In the genomic region with DNA sequence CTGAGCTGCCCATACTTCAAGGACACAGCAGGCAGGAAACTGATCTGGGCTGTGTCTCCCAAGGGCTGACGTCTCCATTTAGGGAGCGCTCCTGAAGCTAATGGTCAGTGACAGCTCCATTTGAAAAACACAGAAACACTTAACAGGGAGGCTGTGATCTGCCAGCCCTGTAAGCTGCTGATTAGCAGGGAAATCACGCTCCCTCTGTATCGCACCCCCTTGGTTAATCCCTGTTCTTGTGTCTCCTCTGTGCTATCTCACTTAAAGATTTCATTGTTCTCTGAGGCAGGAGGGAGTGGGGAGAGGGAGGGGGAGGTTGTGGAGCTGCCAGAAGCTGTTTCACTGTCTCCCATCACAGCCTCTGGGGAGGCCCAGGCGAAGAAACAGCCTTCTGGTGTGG, we compare ENCODE assay signal across 1 cellular context.
A peak's percentile ranks its signal among the peaks of the same experiment; 100 is the strongest.
TF ChIP-seq lines count a peak whose summit lies in the region.

No MANE protein-coding gene starts in this region.

TF ChIP-seq in H1, 55 proteins besides CTCF, POLR2A, EP300 and RAD21 (continued from another document):
- TF ChIP-seq, protein P1, sequence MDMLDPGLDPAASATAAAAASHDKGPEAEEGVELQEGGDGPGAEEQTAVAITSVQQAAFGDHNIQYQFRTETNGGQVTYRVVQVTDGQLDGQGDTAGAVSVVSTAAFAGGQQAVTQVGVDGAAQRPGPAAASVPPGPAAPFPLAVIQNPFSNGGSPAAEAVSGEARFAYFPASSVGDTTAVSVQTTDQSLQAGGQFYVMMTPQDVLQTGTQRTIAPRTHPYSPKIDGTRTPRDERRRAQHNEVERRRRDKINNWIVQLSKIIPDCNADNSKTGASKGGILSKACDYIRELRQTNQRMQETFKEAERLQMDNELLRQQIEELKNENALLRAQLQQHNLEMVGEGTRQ (IDR thresholded peaks at IDR 0.05; ENCODE audit: low read length) = no peak
- TF ChIP-seq TEAD4 (IDR thresholded peaks at IDR 0.05; ENCODE audit: low read depth, low read length) (no peak), KDM4A (IDR thresholded peaks at IDR 0.05; ENCODE audit: low read depth, low read length, severe bottlenecking) (no peak), ASH2L (IDR thresholded peaks at IDR 0.05; ENCODE audit: low read length) (peak; percentile 24), RFX5 (IDR thresholded peaks at IDR 0.05; ENCODE audit: borderline replicate concordance, low read depth, low read length) (no peak), YY1 (IDR thresholded peaks at IDR 0.05; ENCODE audit: low read depth, low read length) (no peak), SIX5 (IDR thresholded peaks at IDR 0.05; ENCODE audit: low read depth, low read length) (no peak)
- TF ChIP-seq, protein P2, sequence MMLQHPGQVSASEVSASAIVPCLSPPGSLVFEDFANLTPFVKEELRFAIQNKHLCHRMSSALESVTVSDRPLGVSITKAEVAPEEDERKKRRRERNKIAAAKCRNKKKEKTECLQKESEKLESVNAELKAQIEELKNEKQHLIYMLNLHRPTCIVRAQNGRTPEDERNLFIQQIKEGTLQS (IDR thresholded peaks at IDR 0.05; ENCODE audit: insufficient read depth, low read depth, low read length) = no peak
